ENCODE assay signal across 1 cellular context in the genomic region with DNA sequence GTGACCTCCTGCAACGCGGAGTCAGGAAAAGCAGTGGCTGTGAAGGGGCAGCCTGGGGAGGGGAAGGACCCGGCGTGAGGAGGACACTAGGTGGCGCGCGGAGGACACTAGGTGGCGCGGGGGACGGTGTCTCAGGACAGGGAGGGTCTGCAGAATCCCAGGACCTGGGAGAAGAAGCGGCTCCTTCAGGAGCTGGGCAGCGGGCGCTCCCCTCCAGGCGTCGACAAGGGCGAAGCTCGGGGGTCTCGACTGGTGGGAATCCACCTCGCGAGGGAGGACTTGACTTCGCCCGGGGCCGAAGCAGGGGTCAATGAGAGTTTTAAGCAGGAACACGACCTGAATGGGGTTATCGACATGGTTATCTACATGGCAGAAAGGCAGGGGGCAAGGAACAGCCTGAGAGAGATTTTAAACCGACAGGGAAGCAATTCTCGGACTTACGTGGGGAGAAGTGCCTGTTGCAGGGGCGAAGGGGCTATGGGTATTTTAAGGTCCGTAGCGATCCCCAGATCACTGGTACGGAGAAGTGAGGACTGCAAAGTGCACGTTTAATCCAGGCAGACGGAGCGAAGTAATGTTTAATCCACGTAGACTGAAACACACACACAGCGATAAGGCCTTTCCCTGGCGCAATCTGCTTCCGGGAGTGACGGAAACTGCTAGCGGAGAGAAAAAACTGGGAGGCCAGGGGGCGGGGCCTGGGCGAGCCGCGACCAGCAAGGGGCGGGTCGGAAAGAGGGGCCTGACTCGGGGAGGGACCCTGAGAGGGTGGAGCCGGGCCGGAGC.
TF ChIP-seq lines count a peak whose summit lies in the region.

Gene ZNF616 (minus strand): TSS at position 648 of the 786 bp plus-strand sequence. CDS start 9,426 bp downstream, outside the sequence.

TF ChIP-seq in HepG2, 621 proteins besides CTCF, POLR2A, EP300 and RAD21 (continued from another document and continues in another):
- TF ChIP-seq HNF4G (IDR thresholded peaks at IDR 0.05; ENCODE audit: borderline replicate concordance, low read depth, low read length) (no peak), HNF4G (CRISPR knock-in tag; IDR thresholded peaks at IDR 0.05; ENCODE audit: borderline replicate concordance, low read depth) (no peak), MTF1 (CRISPR knock-in tag; IDR thresholded peaks at IDR 0.05) (no peak), ZNF792 (CRISPR knock-in tag; IDR thresholded peaks at IDR 0.05) (no peak; the same call in 1 of the 2 replicates), ZBTB4 (CRISPR knock-in tag; IDR thresholded peaks at IDR 0.05; ENCODE audit: borderline replicate concordance) (no peak), ARHGAP35 (CRISPR knock-in tag; IDR thresholded peaks at IDR 0.05; ENCODE audit: borderline replicate concordance) (no peak; the same call in 1 of the 2 replicates), KDM2A (CRISPR knock-in tag; IDR thresholded peaks at IDR 0.05; ENCODE audit: borderline replicate concordance, low read depth) (peak; percentile 65; the same call in 1 of the 2 replicates), ZNF552 (CRISPR knock-in tag; IDR thresholded peaks at IDR 0.05; ENCODE audit: borderline replicate concordance) (no peak), ZFP36L2 (CRISPR knock-in tag; IDR thresholded peaks at IDR 0.05) (0 out of 2 replicates have a peak, but pooled peaks have one; percentile 18), CEBPZ (IDR thresholded peaks at IDR 0.05; ENCODE audit: low read length) (no peak), FOXA3 (CRISPR knock-in tag; IDR thresholded peaks at IDR 0.05) (no peak), ZC3H4 (CRISPR knock-in tag; IDR thresholded peaks at IDR 0.05; ENCODE audit: borderline replicate concordance) (peak; percentile 72; the same call in 1 of the 2 replicates), HNRNPL (IDR thresholded peaks at IDR 0.05; ENCODE audit: low read depth, low read length) (no peak), FIP1L1 (IDR thresholded peaks at IDR 0.05; ENCODE audit: borderline replicate concordance, insufficient read depth, low read depth, low read length) (no peak), TAF1 (CRISPR knock-in tag; IDR thresholded peaks at IDR 0.05) (peak; percentile 64), NFE2 (CRISPR knock-in tag; IDR thresholded peaks at IDR 0.05) (no peak), FOXO1 (CRISPR knock-in tag; IDR thresholded peaks at IDR 0.05) (no peak), FOSL1 (CRISPR knock-in tag; IDR thresholded peaks at IDR 0.05; ENCODE audit: borderline replicate concordance) (no peak), ZNF136 (CRISPR knock-in tag; IDR thresholded peaks at IDR 0.05; ENCODE audit: low read depth) (no peak), ZNF670 (CRISPR knock-in tag; IDR thresholded peaks at IDR 0.05; ENCODE audit: borderline replicate concordance) (peak; percentile 89; the same call in 1 of the 2 replicates), CEBPG (CRISPR knock-in tag; IDR thresholded peaks at IDR 0.05) (peak; percentile 64), ZNF138 (CRISPR knock-in tag; IDR thresholded peaks at IDR 0.05; ENCODE audit: low read depth) (no peak), TAF15 (IDR thresholded peaks at IDR 0.05; ENCODE audit: low read depth, low read length, poor library complexity, severe bottlenecking) (no peak), BHLHE40 (IDR thresholded peaks at IDR 0.05; ENCODE audit: low read length) (no peak), RAD51 (IDR thresholded peaks at IDR 0.05; ENCODE audit: borderline replicate concordance) (no peak), TEAD2 (CRISPR knock-in tag; IDR thresholded peaks at IDR 0.05) (no peak), TBP (CRISPR knock-in tag; IDR thresholded peaks at IDR 0.05) (no peak), HOXA7 (CRISPR knock-in tag; IDR thresholded peaks at IDR 0.05) (no peak), POGZ (CRISPR knock-in tag; IDR thresholded peaks at IDR 0.05) (0 out of 2 replicates have a peak, but pooled peaks have one; percentile 45), AKAP8 (CRISPR knock-in tag; IDR thresholded peaks at IDR 0.05) (no peak; the same call in 1 of the 2 replicates), ZNF251 (CRISPR knock-in tag; IDR thresholded peaks at IDR 0.05) (no peak), ZNF7 (CRISPR knock-in tag; IDR thresholded peaks at IDR 0.05) (no peak), BCL6 (CRISPR knock-in tag; IDR thresholded peaks at IDR 0.05) (no peak), FLYWCH1 (CRISPR knock-in tag; IDR thresholded peaks at IDR 0.05) (no peak)
- TF ChIP-seq, protein P1, sequence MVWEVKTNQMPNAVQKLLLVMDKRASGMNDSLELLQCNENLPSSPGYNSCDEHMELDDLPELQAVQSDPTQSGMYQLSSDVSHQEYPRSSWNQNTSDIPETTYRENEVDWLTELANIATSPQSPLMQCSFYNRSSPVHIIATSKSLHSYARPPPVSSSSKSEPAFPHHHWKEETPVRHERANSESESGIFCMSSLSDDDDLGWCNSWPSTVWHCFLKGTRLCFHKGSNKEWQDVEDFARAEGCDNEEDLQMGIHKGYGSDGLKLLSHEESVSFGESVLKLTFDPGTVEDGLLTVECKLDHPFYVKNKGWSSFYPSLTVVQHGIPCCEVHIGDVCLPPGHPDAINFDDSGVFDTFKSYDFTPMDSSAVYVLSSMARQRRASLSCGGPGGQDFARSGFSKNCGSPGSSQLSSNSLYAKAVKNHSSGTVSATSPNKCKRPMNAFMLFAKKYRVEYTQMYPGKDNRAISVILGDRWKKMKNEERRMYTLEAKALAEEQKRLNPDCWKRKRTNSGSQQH (CRISPR knock-in tag; IDR thresholded peaks at IDR 0.05; ENCODE audit: low read depth) = peak; percentile 25; the same call in 1 of the 2 replicates
- TF ChIP-seq, protein P2, sequence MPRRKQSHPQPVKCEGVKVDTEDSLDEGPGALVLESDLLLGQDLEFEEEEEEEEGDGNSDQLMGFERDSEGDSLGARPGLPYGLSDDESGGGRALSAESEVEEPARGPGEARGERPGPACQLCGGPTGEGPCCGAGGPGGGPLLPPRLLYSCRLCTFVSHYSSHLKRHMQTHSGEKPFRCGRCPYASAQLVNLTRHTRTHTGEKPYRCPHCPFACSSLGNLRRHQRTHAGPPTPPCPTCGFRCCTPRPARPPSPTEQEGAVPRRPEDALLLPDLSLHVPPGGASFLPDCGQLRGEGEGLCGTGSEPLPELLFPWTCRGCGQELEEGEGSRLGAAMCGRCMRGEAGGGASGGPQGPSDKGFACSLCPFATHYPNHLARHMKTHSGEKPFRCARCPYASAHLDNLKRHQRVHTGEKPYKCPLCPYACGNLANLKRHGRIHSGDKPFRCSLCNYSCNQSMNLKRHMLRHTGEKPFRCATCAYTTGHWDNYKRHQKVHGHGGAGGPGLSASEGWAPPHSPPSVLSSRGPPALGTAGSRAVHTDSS (CRISPR knock-in tag; conservative IDR thresholded peaks at IDR 0.05) = no peak
- TF ChIP-seq, protein P3, sequence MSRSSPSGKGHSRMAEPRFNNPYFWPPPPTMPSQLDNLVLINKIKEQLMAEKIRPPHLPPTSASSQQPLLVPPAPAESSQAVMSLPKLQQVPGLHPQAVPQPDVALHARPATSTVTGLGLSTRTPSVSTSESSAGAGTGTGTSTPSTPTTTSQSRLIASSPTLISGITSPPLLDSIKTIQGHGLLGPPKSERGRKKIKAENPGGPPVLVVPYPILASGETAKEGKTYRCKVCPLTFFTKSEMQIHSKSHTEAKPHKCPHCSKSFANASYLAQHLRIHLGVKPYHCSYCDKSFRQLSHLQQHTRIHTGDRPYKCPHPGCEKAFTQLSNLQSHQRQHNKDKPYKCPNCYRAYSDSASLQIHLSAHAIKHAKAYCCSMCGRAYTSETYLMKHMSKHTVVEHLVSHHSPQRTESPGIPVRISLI (CRISPR knock-in tag; IDR thresholded peaks at IDR 0.05; ENCODE audit: borderline replicate concordance) = peak; percentile 84
- TF ChIP-seq, protein P4, sequence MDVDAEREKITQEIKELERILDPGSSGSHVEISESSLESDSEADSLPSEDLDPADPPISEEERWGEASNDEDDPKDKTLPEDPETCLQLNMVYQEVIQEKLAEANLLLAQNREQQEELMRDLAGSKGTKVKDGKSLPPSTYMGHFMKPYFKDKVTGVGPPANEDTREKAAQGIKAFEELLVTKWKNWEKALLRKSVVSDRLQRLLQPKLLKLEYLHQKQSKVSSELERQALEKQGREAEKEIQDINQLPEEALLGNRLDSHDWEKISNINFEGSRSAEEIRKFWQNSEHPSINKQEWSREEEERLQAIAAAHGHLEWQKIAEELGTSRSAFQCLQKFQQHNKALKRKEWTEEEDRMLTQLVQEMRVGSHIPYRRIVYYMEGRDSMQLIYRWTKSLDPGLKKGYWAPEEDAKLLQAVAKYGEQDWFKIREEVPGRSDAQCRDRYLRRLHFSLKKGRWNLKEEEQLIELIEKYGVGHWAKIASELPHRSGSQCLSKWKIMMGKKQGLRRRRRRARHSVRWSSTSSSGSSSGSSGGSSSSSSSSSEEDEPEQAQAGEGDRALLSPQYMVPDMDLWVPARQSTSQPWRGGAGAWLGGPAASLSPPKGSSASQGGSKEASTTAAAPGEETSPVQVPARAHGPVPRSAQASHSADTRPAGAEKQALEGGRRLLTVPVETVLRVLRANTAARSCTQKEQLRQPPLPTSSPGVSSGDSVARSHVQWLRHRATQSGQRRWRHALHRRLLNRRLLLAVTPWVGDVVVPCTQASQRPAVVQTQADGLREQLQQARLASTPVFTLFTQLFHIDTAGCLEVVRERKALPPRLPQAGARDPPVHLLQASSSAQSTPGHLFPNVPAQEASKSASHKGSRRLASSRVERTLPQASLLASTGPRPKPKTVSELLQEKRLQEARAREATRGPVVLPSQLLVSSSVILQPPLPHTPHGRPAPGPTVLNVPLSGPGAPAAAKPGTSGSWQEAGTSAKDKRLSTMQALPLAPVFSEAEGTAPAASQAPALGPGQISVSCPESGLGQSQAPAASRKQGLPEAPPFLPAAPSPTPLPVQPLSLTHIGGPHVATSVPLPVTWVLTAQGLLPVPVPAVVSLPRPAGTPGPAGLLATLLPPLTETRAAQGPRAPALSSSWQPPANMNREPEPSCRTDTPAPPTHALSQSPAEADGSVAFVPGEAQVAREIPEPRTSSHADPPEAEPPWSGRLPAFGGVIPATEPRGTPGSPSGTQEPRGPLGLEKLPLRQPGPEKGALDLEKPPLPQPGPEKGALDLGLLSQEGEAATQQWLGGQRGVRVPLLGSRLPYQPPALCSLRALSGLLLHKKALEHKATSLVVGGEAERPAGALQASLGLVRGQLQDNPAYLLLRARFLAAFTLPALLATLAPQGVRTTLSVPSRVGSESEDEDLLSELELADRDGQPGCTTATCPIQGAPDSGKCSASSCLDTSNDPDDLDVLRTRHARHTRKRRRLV (CRISPR knock-in tag; IDR thresholded peaks at IDR 0.05) = peak; percentile 67; the same call in 1 of the 2 replicates
- TF ChIP-seq, protein P5, sequence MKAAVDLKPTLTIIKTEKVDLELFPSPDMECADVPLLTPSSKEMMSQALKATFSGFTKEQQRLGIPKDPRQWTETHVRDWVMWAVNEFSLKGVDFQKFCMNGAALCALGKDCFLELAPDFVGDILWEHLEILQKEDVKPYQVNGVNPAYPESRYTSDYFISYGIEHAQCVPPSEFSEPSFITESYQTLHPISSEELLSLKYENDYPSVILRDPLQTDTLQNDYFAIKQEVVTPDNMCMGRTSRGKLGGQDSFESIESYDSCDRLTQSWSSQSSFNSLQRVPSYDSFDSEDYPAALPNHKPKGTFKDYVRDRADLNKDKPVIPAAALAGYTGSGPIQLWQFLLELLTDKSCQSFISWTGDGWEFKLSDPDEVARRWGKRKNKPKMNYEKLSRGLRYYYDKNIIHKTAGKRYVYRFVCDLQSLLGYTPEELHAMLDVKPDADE (CRISPR knock-in tag; IDR thresholded peaks at IDR 0.05) = no peak
- TF ChIP-seq, protein P6, sequence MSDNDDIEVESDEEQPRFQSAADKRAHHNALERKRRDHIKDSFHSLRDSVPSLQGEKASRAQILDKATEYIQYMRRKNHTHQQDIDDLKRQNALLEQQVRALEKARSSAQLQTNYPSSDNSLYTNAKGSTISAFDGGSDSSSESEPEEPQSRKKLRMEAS (IDR thresholded peaks at IDR 0.05) = peak; percentile 58
